In the genomic region with DNA sequence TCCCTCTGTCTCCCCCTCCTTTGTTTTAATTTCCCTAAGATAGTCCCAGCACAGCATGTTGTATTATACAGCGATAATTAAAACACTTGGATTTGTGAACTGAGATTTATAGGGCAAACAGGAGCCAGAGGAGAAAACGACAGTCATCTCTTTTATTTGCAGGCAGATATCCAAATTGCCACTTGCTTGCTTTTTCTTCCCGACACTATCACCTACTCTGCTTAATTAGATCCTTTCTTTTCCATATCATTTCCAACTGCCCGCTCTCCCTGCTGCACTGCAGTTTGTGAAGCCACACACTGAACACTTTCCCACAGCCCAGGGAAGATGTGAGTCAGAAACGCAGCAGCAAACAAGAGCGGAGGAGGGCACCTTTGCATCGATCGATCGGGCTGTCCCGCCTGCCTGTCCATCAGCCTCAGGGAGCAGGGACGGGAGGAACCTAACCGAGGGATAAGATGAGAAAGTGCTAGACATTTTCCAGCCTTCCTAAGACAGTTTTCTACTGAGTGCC, we compare ENCODE assay signal across 2 cellular contexts.
TF ChIP-seq lines count a peak whose summit lies in the region.

No MANE protein-coding gene starts in this region.

TF ChIP-seq in IMR-90, 13 proteins besides CTCF, POLR2A, EP300 and RAD21:
- TF ChIP-seq SMC3 (IDR thresholded peaks at IDR 0.05; ENCODE audit: low read depth, low read length): 0 out of 2 replicates have a peak, but pooled peaks have one; percentile 18
- no peak for TF ChIP-seq CEBPB (IDR thresholded peaks at IDR 0.05; ENCODE audit: low read depth, low read length)

TF ChIP-seq in GM12878, 131 proteins besides CTCF, POLR2A, EP300 and RAD21:
- TF ChIP-seq PBX3 (IDR thresholded peaks at IDR 0.05; ENCODE audit: insufficient replicate concordance, low read depth, low read length) (no peak), MLLT1 (IDR thresholded peaks at IDR 0.05) (peak; percentile 59)
